In the genomic region with DNA sequence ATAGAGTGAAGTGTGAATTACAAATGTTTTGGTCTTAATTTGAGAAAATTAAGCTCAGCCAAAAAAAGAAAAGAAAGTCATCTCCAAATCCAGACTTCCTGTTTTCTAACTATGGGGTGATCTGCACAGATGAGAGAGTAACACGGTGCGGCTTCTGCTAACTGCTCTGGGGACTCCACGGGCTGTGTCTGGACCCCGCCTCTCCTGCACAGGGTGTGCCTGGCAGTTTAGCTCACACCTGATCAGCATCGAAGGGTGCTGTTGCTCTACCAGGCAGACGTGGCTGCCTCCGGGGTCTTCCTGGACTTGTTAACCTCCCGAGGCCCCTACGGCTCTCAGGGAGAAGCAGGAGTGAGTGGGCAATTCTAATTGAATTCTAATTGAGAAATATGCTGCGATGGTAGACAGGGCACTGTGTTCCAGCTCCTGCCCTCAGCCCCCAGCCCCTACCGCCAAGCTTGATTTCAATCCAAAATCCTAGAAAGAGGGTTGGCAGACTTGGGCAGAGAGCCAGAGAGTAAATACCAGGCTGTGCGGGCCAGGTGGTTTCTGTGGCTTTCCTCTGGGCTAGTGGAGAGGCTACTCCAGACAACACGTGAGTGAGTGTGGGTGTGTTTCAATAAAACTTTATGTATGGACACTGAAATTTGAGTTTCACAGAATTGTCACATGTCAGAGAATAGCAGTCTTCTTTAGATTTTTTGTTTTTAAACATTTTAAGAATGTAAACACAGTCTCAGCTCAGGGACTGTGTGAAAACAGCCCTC, we compare ENCODE assay signal across 1 cellular context.
TF ChIP-seq lines count a peak whose summit lies in the region.

No MANE protein-coding gene starts in this region.

TF ChIP-seq in HepG2, 621 proteins besides CTCF, POLR2A, EP300 and RAD21 (continued from another document):
- TF ChIP-seq, protein P1, sequence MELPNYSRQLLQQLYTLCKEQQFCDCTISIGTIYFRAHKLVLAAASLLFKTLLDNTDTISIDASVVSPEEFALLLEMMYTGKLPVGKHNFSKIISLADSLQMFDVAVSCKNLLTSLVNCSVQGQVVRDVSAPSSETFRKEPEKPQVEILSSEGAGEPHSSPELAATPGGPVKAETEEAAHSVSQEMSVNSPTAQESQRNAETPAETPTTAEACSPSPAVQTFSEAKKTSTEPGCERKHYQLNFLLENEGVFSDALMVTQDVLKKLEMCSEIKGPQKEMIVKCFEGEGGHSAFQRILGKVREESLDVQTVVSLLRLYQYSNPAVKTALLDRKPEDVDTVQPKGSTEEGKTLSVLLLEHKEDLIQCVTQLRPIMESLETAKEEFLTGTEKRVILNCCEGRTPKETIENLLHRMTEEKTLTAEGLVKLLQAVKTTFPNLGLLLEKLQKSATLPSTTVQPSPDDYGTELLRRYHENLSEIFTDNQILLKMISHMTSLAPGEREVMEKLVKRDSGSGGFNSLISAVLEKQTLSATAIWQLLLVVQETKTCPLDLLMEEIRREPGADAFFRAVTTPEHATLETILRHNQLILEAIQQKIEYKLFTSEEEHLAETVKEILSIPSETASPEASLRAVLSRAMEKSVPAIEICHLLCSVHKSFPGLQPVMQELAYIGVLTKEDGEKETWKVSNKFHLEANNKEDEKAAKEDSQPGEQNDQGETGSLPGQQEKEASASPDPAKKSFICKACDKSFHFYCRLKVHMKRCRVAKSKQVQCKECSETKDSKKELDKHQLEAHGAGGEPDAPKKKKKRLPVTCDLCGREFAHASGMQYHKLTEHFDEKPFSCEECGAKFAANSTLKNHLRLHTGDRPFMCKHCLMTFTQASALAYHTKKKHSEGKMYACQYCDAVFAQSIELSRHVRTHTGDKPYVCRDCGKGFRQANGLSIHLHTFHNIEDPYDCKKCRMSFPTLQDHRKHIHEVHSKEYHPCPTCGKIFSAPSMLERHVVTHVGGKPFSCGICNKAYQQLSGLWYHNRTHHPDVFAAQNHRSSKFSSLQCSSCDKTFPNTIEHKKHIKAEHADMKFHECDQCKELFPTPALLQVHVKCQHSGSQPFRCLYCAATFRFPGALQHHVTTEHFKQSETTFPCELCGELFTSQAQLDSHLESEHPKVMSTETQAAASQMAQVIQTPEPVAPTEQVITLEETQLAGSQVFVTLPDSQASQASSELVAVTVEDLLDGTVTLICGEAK (IDR thresholded peaks at IDR 0.05) = peak; percentile 49
- TF ChIP-seq, protein P1 (CRISPR knock-in tag; IDR thresholded peaks at IDR 0.05) = peak; percentile 97
- no peak for TF ChIP-seq ZBTB7A (CRISPR knock-in tag; IDR thresholded peaks at IDR 0.05)
TF ChIP-seq in HepG2: peak in this region for 2.
